Comparison of ENCODE assay signal across 1 cellular context in genomic region chr7:74657692-74658170, GRCh38.
TF ChIP-seq lines count a peak whose summit lies in the region.

TSS of gene GTF2I (plus strand) at chr7:74657718. CDS start at chr7:74689129, 31,411 bp downstream.

TF ChIP-seq in K562, 482 proteins besides CTCF, POLR2A, EP300 and RAD21 (continued from another document and continues in another):
- TF ChIP-seq NR2C2 (CRISPR knock-in tag; IDR thresholded peaks at IDR 0.05) (no peak), NR2C2 (tag; IDR thresholded peaks at IDR 0.05) (peak; percentile 63), ERF (CRISPR knock-in tag; IDR thresholded peaks at IDR 0.05) (peak; percentile 32), TAL1 (IDR thresholded peaks at IDR 0.05) (no peak), TEAD4 (IDR thresholded peaks at IDR 0.05; ENCODE audit: low read length) (no peak), TEAD4 (CRISPR knock-in tag; IDR thresholded peaks at IDR 0.05; ENCODE audit: borderline replicate concordance) (0 out of 2 replicates have a peak, but pooled peaks have one; percentile 9), MAZ (CRISPR knock-in tag; conservative IDR thresholded peaks at IDR 0.05 in 1 of 2, IDR thresholded peaks at IDR 0.05 in 1 of 2) (peak; percentile 9 to 61; a peak in 1 of 4 replicates), SIRT6 (IDR thresholded peaks at IDR 0.05; ENCODE audit: low read depth, low read length) (no peak), PCBP2 (IDR thresholded peaks at IDR 0.05; ENCODE audit: low read depth, low read length, poor library complexity, severe bottlenecking) (peak; percentile 10), ZNF124 (CRISPR knock-in tag; IDR thresholded peaks at IDR 0.05) (no peak), KAT7 (CRISPR knock-in tag; IDR thresholded peaks at IDR 0.05; ENCODE audit: borderline replicate concordance) (peak; percentile 83; the same call in 1 of the 2 replicates), LARP7 (IDR thresholded peaks at IDR 0.05) (no peak), PCBP1 (IDR thresholded peaks at IDR 0.05; ENCODE audit: low read depth, low read length, poor library complexity, severe bottlenecking) (peak; percentile 19), FIP1L1 (IDR thresholded peaks at IDR 0.05; ENCODE audit: low read depth, low read length, poor library complexity, severe bottlenecking) (peak; percentile 64), GATAD2B (IDR thresholded peaks at IDR 0.05; ENCODE audit: borderline replicate concordance) (peak; percentile 47; the same call in 1 of the 2 replicates), RB1 (IDR thresholded peaks at IDR 0.05; ENCODE audit: low read depth) (peak; percentile 37), NR1H2 (CRISPR knock-in tag; IDR thresholded peaks at IDR 0.05) (no peak), CREB1 (IDR thresholded peaks at IDR 0.05) (peak; percentile 5; the same call in 1 of the 2 replicates), CREB1 (CRISPR knock-in tag; IDR thresholded peaks at IDR 0.05) (no peak), ILF3 (IDR thresholded peaks at IDR 0.05; ENCODE audit: borderline replicate concordance) (0 out of 2 replicates have a peak, but pooled peaks have one; percentile 74), ZNF780A (CRISPR knock-in tag; IDR thresholded peaks at IDR 0.05) (no peak), PTBP1 (IDR thresholded peaks at IDR 0.05; ENCODE audit: low read depth, low read length) (0 out of 2 replicates have a peak, but pooled peaks have one; percentile 3), SLC30A9 (CRISPR knock-in tag; IDR thresholded peaks at IDR 0.05) (0 out of 2 replicates have a peak, but pooled peaks have one; percentile 27), E2F3 (CRISPR knock-in tag; IDR thresholded peaks at IDR 0.05) (peak; percentile 57; the same call in 1 of the 2 replicates), ZNF76 (CRISPR knock-in tag; IDR thresholded peaks at IDR 0.05; ENCODE audit: borderline replicate concordance) (peak; percentile 83), PHF8 (IDR thresholded peaks at IDR 0.05; ENCODE audit: borderline replicate concordance, low read length) (peak; percentile 85; the same call in 1 of the 2 replicates), POLR2G (IDR thresholded peaks at IDR 0.05; ENCODE audit: low read depth, low read length) (peak; percentile 84), IRF9 (tag; IDR thresholded peaks at IDR 0.05) (no peak), HMGN3 (IDR thresholded peaks at IDR 0.05; ENCODE audit: borderline replicate concordance, extremely low read depth, insufficient read length, low read depth, low read length) (peak; percentile 12), ATF1 (CRISPR knock-in tag; IDR thresholded peaks at IDR 0.05) (no peak), ATF1 (tag; IDR thresholded peaks at IDR 0.05) (peak; percentile 72; the same call in 1 of the 2 replicates), KDM5B (IDR thresholded peaks at IDR 0.05; ENCODE audit: insufficient replicate concordance, low read depth, low read length) (peak; percentile 13), FOS (IDR thresholded peaks at IDR 0.05; ENCODE audit: extremely low read depth, insufficient read length) (no peak), GABPB2 (CRISPR knock-in tag; conservative IDR thresholded peaks at IDR 0.05) (no peak), NCOA6 (IDR thresholded peaks at IDR 0.05) (no peak), ZBTB11 (CRISPR knock-in tag; IDR thresholded peaks at IDR 0.05) (0 out of 6 replicates have a peak, but pooled peaks of 1 of the 3 experiments have one; percentile 15), SAFB (IDR thresholded peaks at IDR 0.05; ENCODE audit: borderline replicate concordance, low read depth, low read length) (no peak), ZBTB17 (CRISPR knock-in tag; IDR thresholded peaks at IDR 0.05) (peak; percentile 47; the same call in 1 of the 2 replicates), XRCC3 (IDR thresholded peaks at IDR 0.05) (no peak)
- TF ChIP-seq, protein P1, sequence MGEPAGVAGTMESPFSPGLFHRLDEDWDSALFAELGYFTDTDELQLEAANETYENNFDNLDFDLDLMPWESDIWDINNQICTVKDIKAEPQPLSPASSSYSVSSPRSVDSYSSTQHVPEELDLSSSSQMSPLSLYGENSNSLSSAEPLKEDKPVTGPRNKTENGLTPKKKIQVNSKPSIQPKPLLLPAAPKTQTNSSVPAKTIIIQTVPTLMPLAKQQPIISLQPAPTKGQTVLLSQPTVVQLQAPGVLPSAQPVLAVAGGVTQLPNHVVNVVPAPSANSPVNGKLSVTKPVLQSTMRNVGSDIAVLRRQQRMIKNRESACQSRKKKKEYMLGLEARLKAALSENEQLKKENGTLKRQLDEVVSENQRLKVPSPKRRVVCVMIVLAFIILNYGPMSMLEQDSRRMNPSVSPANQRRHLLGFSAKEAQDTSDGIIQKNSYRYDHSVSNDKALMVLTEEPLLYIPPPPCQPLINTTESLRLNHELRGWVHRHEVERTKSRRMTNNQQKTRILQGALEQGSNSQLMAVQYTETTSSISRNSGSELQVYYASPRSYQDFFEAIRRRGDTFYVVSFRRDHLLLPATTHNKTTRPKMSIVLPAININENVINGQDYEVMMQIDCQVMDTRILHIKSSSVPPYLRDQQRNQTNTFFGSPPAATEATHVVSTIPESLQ (CRISPR knock-in tag; IDR thresholded peaks at IDR 0.05): 0 out of 2 replicates have a peak, but pooled peaks have one; percentile 38
- TF ChIP-seq, protein P2, sequence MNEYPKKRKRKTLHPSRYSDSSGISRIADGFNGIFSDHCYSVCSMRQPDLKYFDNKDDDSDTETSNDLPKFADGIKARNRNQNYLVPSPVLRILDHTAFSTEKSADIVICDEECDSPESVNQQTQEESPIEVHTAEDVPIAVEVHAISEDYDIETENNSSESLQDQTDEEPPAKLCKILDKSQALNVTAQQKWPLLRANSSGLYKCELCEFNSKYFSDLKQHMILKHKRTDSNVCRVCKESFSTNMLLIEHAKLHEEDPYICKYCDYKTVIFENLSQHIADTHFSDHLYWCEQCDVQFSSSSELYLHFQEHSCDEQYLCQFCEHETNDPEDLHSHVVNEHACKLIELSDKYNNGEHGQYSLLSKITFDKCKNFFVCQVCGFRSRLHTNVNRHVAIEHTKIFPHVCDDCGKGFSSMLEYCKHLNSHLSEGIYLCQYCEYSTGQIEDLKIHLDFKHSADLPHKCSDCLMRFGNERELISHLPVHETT (CRISPR knock-in tag; conservative IDR thresholded peaks at IDR 0.05 in 1 of 2, IDR thresholded peaks at IDR 0.05 in 1 of 2): peak in 1 of 2 experiments; percentile 34; a peak in 2 of 4 replicates
- TF ChIP-seq, protein P3, sequence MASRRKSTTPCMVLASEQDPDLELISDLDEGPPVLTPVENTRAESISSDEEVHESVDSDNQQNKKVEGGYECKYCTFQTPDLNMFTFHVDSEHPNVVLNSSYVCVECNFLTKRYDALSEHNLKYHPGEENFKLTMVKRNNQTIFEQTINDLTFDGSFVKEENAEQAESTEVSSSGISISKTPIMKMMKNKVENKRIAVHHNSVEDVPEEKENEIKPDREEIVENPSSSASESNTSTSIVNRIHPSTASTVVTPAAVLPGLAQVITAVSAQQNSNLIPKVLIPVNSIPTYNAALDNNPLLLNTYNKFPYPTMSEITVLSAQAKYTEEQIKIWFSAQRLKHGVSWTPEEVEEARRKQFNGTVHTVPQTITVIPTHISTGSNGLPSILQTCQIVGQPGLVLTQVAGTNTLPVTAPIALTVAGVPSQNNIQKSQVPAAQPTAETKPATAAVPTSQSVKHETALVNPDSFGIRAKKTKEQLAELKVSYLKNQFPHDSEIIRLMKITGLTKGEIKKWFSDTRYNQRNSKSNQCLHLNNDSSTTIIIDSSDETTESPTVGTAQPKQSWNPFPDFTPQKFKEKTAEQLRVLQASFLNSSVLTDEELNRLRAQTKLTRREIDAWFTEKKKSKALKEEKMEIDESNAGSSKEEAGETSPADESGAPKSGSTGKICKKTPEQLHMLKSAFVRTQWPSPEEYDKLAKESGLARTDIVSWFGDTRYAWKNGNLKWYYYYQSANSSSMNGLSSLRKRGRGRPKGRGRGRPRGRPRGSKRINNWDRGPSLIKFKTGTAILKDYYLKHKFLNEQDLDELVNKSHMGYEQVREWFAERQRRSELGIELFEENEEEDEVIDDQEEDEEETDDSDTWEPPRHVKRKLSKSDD (conservative IDR thresholded peaks at IDR 0.05; ENCODE audit: low read length): no peak
- TF ChIP-seq, protein P4, sequence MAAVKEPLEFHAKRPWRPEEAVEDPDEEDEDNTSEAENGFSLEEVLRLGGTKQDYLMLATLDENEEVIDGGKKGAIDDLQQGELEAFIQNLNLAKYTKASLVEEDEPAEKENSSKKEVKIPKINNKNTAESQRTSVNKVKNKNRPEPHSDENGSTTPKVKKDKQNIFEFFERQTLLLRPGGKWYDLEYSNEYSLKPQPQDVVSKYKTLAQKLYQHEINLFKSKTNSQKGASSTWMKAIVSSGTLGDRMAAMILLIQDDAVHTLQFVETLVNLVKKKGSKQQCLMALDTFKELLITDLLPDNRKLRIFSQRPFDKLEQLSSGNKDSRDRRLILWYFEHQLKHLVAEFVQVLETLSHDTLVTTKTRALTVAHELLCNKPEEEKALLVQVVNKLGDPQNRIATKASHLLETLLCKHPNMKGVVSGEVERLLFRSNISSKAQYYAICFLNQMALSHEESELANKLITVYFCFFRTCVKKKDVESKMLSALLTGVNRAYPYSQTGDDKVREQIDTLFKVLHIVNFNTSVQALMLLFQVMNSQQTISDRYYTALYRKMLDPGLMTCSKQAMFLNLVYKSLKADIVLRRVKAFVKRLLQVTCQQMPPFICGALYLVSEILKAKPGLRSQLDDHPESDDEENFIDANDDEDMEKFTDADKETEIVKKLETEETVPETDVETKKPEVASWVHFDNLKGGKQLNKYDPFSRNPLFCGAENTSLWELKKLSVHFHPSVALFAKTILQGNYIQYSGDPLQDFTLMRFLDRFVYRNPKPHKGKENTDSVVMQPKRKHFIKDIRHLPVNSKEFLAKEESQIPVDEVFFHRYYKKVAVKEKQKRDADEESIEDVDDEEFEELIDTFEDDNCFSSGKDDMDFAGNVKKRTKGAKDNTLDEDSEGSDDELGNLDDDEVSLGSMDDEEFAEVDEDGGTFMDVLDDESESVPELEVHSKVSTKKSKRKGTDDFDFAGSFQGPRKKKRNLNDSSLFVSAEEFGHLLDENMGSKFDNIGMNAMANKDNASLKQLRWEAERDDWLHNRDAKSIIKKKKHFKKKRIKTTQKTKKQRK (IDR thresholded peaks at IDR 0.05; ENCODE audit: borderline replicate concordance, low read depth, low read length): no peak
- TF ChIP-seq, protein P5, sequence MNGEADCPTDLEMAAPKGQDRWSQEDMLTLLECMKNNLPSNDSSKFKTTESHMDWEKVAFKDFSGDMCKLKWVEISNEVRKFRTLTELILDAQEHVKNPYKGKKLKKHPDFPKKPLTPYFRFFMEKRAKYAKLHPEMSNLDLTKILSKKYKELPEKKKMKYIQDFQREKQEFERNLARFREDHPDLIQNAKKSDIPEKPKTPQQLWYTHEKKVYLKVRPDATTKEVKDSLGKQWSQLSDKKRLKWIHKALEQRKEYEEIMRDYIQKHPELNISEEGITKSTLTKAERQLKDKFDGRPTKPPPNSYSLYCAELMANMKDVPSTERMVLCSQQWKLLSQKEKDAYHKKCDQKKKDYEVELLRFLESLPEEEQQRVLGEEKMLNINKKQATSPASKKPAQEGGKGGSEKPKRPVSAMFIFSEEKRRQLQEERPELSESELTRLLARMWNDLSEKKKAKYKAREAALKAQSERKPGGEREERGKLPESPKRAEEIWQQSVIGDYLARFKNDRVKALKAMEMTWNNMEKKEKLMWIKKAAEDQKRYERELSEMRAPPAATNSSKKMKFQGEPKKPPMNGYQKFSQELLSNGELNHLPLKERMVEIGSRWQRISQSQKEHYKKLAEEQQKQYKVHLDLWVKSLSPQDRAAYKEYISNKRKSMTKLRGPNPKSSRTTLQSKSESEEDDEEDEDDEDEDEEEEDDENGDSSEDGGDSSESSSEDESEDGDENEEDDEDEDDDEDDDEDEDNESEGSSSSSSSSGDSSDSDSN (IDR thresholded peaks at IDR 0.05; ENCODE audit: borderline replicate concordance in 1 of 2, low read depth in 2 of 2, low read length in 2 of 2): peak; percentile 48 to 53; a peak in 2 of 4 replicates
- TF ChIP-seq, protein P6, sequence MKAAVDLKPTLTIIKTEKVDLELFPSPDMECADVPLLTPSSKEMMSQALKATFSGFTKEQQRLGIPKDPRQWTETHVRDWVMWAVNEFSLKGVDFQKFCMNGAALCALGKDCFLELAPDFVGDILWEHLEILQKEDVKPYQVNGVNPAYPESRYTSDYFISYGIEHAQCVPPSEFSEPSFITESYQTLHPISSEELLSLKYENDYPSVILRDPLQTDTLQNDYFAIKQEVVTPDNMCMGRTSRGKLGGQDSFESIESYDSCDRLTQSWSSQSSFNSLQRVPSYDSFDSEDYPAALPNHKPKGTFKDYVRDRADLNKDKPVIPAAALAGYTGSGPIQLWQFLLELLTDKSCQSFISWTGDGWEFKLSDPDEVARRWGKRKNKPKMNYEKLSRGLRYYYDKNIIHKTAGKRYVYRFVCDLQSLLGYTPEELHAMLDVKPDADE (conservative IDR thresholded peaks at IDR 0.05; ENCODE audit: control insufficient read depth, low read depth, low read length): peak; percentile 20; the same call in 1 of the 2 replicates
